In genomic region chr7:1117321-1117928, GRCh38 we compare ENCODE assay signal across 2 cellular contexts.
TF ChIP-seq lines count a peak whose summit lies in the region.

No MANE protein-coding gene starts in this region.

TF ChIP-seq in HEK293, 187 proteins besides CTCF, POLR2A, EP300 and RAD21 (continues in another document):
- TF ChIP-seq ZNF362 (tag by site-specific recombination; IDR thresholded peaks at IDR 0.05) (no peak), SALL2 (tag by site-specific recombination; IDR thresholded peaks at IDR 0.05; ENCODE audit: borderline replicate concordance) (no peak), KLF1 (tag by site-specific recombination; IDR thresholded peaks at IDR 0.05) (no peak), ZNF692 (tag by site-specific recombination; IDR thresholded peaks at IDR 0.05) (no peak), KLF7 (tag by site-specific recombination; IDR thresholded peaks at IDR 0.05; ENCODE audit: borderline replicate concordance) (no peak), ZNF548 (tag by site-specific recombination; IDR thresholded peaks at IDR 0.05) (no peak), SCRT2 (tag by site-specific recombination; IDR thresholded peaks at IDR 0.05) (no peak), ZNF530 (tag by site-specific recombination; IDR thresholded peaks at IDR 0.05; ENCODE audit: low read depth) (no peak), ZNF837 (tag by site-specific recombination; IDR thresholded peaks at IDR 0.05) (no peak), ZNF223 (tag by site-specific recombination; IDR thresholded peaks at IDR 0.05) (no peak), ZNF221 (tag by site-specific recombination; IDR thresholded peaks at IDR 0.05; ENCODE audit: borderline replicate concordance) (no peak), BCL11A (tag by site-specific recombination; IDR thresholded peaks at IDR 0.05; ENCODE audit: low read depth) (no peak), ZNF423 (tag by site-specific recombination; IDR thresholded peaks at IDR 0.05) (no peak), ZFHX2 (tag by site-specific recombination; conservative IDR thresholded peaks at IDR 0.05) (peak; percentile 54), ZBTB17 (tag by site-specific recombination; IDR thresholded peaks at IDR 0.05) (no peak), ZNF133 (tag by site-specific recombination; IDR thresholded peaks at IDR 0.05) (no peak), ZNF768 (tag by site-specific recombination; IDR thresholded peaks at IDR 0.05) (no peak)
- TF ChIP-seq, protein P1, sequence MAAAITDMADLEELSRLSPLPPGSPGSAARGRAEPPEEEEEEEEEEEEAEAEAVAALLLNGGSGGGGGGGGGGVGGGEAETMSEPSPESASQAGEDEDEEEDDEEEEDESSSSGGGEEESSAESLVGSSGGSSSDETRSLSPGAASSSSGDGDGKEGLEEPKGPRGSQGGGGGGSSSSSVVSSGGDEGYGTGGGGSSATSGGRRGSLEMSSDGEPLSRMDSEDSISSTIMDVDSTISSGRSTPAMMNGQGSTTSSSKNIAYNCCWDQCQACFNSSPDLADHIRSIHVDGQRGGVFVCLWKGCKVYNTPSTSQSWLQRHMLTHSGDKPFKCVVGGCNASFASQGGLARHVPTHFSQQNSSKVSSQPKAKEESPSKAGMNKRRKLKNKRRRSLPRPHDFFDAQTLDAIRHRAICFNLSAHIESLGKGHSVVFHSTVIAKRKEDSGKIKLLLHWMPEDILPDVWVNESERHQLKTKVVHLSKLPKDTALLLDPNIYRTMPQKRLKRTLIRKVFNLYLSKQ (tag by site-specific recombination; IDR thresholded peaks at IDR 0.05; ENCODE audit: borderline replicate concordance): no peak
- TF ChIP-seq, protein P2, sequence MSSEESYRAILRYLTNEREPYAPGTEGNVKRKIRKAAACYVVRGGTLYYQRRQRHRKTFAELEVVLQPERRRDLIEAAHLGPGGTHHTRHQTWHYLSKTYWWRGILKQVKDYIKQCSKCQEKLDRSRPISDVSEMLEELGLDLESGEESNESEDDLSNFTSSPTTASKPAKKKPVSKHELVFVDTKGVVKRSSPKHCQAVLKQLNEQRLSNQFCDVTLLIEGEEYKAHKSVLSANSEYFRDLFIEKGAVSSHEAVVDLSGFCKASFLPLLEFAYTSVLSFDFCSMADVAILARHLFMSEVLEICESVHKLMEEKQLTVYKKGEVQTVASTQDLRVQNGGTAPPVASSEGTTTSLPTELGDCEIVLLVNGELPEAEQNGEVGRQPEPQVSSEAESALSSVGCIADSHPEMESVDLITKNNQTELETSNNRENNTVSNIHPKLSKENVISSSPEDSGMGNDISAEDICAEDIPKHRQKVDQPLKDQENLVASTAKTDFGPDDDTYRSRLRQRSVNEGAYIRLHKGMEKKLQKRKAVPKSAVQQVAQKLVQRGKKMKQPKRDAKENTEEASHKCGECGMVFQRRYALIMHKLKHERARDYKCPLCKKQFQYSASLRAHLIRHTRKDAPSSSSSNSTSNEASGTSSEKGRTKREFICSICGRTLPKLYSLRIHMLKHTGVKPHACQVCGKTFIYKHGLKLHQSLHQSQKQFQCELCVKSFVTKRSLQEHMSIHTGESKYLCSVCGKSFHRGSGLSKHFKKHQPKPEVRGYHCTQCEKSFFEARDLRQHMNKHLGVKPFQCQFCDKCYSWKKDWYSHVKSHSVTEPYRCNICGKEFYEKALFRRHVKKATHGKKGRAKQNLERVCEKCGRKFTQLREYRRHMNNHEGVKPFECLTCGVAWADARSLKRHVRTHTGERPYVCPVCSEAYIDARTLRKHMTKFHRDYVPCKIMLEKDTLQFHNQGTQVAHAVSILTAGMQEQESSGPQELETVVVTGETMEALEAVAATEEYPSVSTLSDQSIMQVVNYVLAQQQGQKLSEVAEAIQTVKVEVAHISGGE (tag by site-specific recombination; conservative IDR thresholded peaks at IDR 0.05; ENCODE audit: low read depth): no peak
- TF ChIP-seq, protein P3, sequence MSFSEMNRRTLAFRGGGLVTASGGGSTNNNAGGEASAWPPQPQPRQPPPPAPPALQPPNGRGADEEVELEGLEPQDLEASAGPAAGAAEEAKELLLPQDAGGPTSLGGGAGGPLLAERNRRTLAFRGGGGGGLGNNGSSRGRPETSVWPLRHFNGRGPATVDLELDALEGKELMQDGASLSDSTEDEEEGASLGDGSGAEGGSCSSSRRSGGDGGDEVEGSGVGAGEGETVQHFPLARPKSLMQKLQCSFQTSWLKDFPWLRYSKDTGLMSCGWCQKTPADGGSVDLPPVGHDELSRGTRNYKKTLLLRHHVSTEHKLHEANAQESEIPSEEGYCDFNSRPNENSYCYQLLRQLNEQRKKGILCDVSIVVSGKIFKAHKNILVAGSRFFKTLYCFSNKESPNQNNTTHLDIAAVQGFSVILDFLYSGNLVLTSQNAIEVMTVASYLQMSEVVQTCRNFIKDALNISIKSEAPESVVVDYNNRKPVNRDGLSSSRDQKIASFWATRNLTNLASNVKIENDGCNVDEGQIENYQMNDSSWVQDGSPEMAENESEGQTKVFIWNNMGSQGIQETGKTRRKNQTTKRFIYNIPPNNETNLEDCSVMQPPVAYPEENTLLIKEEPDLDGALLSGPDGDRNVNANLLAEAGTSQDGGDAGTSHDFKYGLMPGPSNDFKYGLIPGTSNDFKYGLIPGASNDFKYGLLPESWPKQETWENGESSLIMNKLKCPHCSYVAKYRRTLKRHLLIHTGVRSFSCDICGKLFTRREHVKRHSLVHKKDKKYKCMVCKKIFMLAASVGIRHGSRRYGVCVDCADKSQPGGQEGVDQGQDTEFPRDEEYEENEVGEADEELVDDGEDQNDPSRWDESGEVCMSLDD (tag by site-specific recombination; IDR thresholded peaks at IDR 0.05): no peak

TF ChIP-seq in GM12878, 131 proteins besides CTCF, POLR2A, EP300 and RAD21:
- TF ChIP-seq CREM (IDR thresholded peaks at IDR 0.05; ENCODE audit: low read depth) (0 out of 2 replicates have a peak, but pooled peaks have one; percentile 13), MXI1 (IDR thresholded peaks at IDR 0.05; ENCODE audit: low read depth, low read length) (no peak)
